Comparison of ENCODE assay signal across 12 cellular contexts in genomic region chr11:72805214-72805613, GRCh38.
"Had no signal": no experiment of that assay in that cellular context is flagged by ENCODE, and none has a peak within 500 bp of the region (broad histone marks: within the 10 kb centered on the region; RNA-seq: fewer than 3 reads in every experiment).

No MANE protein-coding gene starts in this region.

- H3K27ac ChIP-seq: brain microvascular endothelial cell, sigmoid colon had no signal

- H3K4me1 ChIP-seq: sigmoid colon had no signal

- H3K27me3 ChIP-seq: brain microvascular endothelial cell, sigmoid colon had no signal

- H3K9me3 ChIP-seq: sigmoid colon had no signal

- DNase-seq: activated CD4-positive, alpha-beta T cell treated with anti-CD3 and anti-CD28 coated beads, Interleukin-2, amount 50 U/mL, for 48 hours; activated gamma-delta T cell; activated naive CD8-positive, alpha-beta T cell treated with anti-CD3 and anti-CD28 coated beads for 36 hours; activated T-cell treated with anti-CD3 and anti-CD28 coated beads, Interleukin-2, amount 50 U/mL, for 4 hours; brain microvascular endothelial cell; hypothalamus; mesenchymal stem cell; sigmoid colon; stimulated activated CD4-positive, alpha-beta T cell treated with anti-CD3 and anti-CD28 coated beads, Interleukin-2, amount 100 ng/mL, for 48 hours; stimulated activated naive CD4-positive, alpha-beta T cell treated with Interleukin-2 at 50 U/mL for 16 hours; trophoblast cell had no signal

- ATAC-seq: activated CD4-positive, CD25-positive, alpha-beta regulatory T cell treated with anti-CD3 and anti-CD28 coated beads, Interleukin-2, amount 50 U/mL, for 24 hours; activated T-cell treated with anti-CD3 and anti-CD28 coated beads, Interleukin-2, amount 50 U/mL, for 4 hours had no signal

- H3K4me3 ChIP-seq: sigmoid colon had no signal
